In genomic region chr10:54577682-54578081, GRCh38 we compare ENCODE assay signal across 27 cellular contexts.
"Had no signal": no experiment of that assay in that cellular context is flagged by ENCODE, and none has a peak within 500 bp of the region (broad histone marks: within the 10 kb centered on the region; RNA-seq: fewer than 3 reads in every experiment).

No MANE protein-coding gene starts in this region.

- H3K27me3 ChIP-seq: stomach, suprapubic skin, testis, thyroid gland, tibial artery, tibial nerve, transverse colon, upper lobe of left lung, upper lobe of right lung, uterus, vagina had no signal

- FAIRE-seq: urothelium cell line had no signal

- DNase-seq: stimulated activated CD4-positive, alpha-beta T cell treated with anti-CD3 and anti-CD28 coated beads, Interleukin-2, amount 100 ng/mL, for 48 hours; stimulated activated CD4-positive, alpha-beta T cell treated with anti-CD3 and anti-CD28 coated beads, Interleukin-4, amount 100 ng/mL, for 1 hour; stimulated activated CD4-positive, alpha-beta T cell treated with anti-CD3 and anti-CD28 coated beads, Interleukin-4, amount 100 ng/mL, for 24 hours; stimulated activated CD4-positive, alpha-beta T cell treated with anti-CD3 and anti-CD28 coated beads, Interleukin-4, amount 100 ng/mL, for 4 hours; stimulated activated CD8-positive, alpha-beta memory T cell treated with anti-CD3 and anti-CD28 coated beads, Interleukin-4, amount 100 ng/mL, for 48 hours; stimulated activated naive B cell treated with anti-CD40 and anti-IgM and Interleukin-4, amounts not matched to agents 10 μg/mL and 1 μg/mL and 100 μg/mL, for 72 hours; stimulated activated naive CD4-positive, alpha-beta T cell; stimulated activated naive CD4-positive, alpha-beta T cell treated with Interleukin-2 at 50 U/mL for 16 hours; stimulated activated naive CD8-positive, alpha-beta T cell treated with anti-CD3 and anti-CD28 coated beads, Interleukin-15, amount 100 ng/mL, for 72 hours; stimulated activated naive CD8-positive, alpha-beta T cell treated with anti-CD3 and anti-CD28 coated beads, Interleukin-15, Interleukin-2, amounts not matched to agents 100 U/mL and 50 U/mL, for 24 hours; stomach; substantia nigra; testis; thyroid gland; tibial artery; transverse colon; trophoblast cell; upper lobe of left lung; upper lobe of right lung; uterus had no signal

- H3K27ac ChIP-seq: stomach, suprapubic skin, testis, thoracic aorta, thyroid gland, tibial artery, tibial nerve, transverse colon, upper lobe of left lung, upper lobe of right lung, uterus, vagina had no signal

- H3K4me1 ChIP-seq: stomach, suprapubic skin, testis, thyroid gland, tibial artery, tibial nerve, transverse colon, upper lobe of left lung, upper lobe of right lung, uterus, vagina had no signal

- H3K4me3 ChIP-seq: stomach, suprapubic skin, testis, thoracic aorta, thyroid gland, tibial artery, tibial nerve, transverse colon, upper lobe of left lung, upper lobe of right lung, uterus, vagina had no signal

- H3K9me3 ChIP-seq: suprapubic skin, testis, thoracic aorta, thyroid gland, tibial artery, tibial nerve, transverse colon, upper lobe of left lung, upper lobe of right lung, uterus, vagina had no signal

- H3K36me3 ChIP-seq: stomach, suprapubic skin, thoracic aorta, thyroid gland, tibial artery, tibial nerve, transverse colon, upper lobe of left lung, upper lobe of right lung, uterus, vagina had no signal

- ATAC-seq: stimulated activated effector memory CD8-positive, alpha-beta T cell treated with anti-CD3 and anti-CD28 coated beads, Interleukin-12 subunit alpha, Interleukin-12 subunit beta, amount 100 ng/mL, for 72 hours; stimulated activated memory B cell treated with anti-CD40 and anti-IgM and Interleukin-4, amounts not matched to agents 10 μg/mL and 1 μg/mL and 100 μg/mL, for 72 hours; stimulated activated naive B cell treated with anti-CD40 and anti-IgM and Interleukin-4, amounts not matched to agents 10 μg/mL and 1 μg/mL and 100 μg/mL, for 72 hours; stimulated activated naive CD8-positive, alpha-beta T cell treated with anti-CD3 and anti-CD28 coated beads, Interleukin-15, amount 100 ng/mL, for 72 hours; stimulated activated naive CD8-positive, alpha-beta T cell treated with anti-CD3 and anti-CD28 coated beads, Interleukin-15, Interleukin-2, amounts not matched to agents 100 U/mL and 50 U/mL, for 24 hours; upper lobe of right lung had no signal
